ENCODE assay signal across 10 cellular contexts in the genomic region with DNA sequence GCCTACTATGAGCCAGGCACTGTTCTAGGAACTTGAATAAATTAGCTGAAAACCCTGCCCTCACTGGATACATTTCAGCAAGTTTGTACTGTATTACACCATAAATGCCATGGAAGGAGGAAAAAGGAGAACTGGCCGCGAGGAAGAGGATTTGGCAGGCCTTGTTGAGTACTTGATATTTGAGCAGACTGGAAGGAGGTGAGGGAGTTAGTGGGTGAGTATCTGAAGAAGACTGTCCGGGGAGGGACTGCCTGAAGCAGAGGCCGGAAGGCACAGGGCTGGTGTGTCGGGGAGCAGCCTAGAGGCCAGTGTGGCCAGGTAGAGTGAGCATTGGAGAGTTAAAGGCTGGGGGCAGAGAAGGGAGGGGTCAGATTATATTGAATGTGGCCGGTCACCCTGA. TPM values are rescaled to one million over a fixed set of nuclear protein-coding genes. Genes with fewer than 3 reads are reported as not detected.
DNase-seq lines count a peak whose midpoint lies in the region; ATAC-seq, FAIRE-seq and TF ChIP-seq lines count a peak whose summit lies in the region.
"Had no signal": no experiment of that assay in that cellular context is flagged by ENCODE, and none has a peak within 500 bp of the region (broad histone marks: within the 10 kb centered on the region; RNA-seq: fewer than 3 reads in every experiment).

No MANE protein-coding gene starts in this region.

- H3K4me1 ChIP-seq in DOHH2 (ENCODE audit: control insufficient read depth, low read length) (peaks cover 38% of the 10 kb centered on the region), NT2/D1 (ENCODE audit: insufficient read depth, insufficient read length) (peaks cover 7% of the 10 kb centered on the region), endodermal cell (ENCODE audit: control insufficient read depth, insufficient read depth, low read length) (peaks cover 13% of the 10 kb centered on the region)

- H3K27me3 ChIP-seq in DOHH2 (ENCODE audit: control insufficient read depth, low read length) = no peaks in the 10 kb centered on the region
- peaks cover 2% of the 10 kb centered on the region for H3K27me3 ChIP-seq in NT2/D1 (ENCODE audit: insufficient read depth, insufficient read length)
- H3K27me3 ChIP-seq in endodermal cell (ENCODE audit: control insufficient read depth, insufficient read depth, low read length, poor library complexity, severe bottlenecking) = no peaks in the 10 kb centered on the region
- H3K27me3 ChIP-seq in brain microvascular endothelial cell (replicated peaks) = no peaks in the 10 kb centered on the region

- 57 to 72% methylated on average over 3 to 6 of the region's 6 CpGs for WGBS in endodermal cell (ENCODE audit: insufficient coverage in 1 of 2, insufficient read length in 1 of 2), 2 experiments

- H3K4me3 ChIP-seq in DOHH2 (ENCODE audit: low read length) (no peak overlapping the region), NT2/D1 (ENCODE audit: insufficient read length, low read depth) (no peak overlapping the region), endodermal cell (ENCODE audit: low read length) (no peak overlapping the region), brain microvascular endothelial cell (ENCODE audit: low read depth, low read length) (no peak overlapping the region)

- intact Hi-C loops in sciatic nerve (cut with DNase I) = no loop called here

- TF ChIP-seq CTCF in DOHH2 (IDR thresholded peaks at IDR 0.05; ENCODE audit: low read depth, low read length, poor library complexity, severe bottlenecking) = no peak
- TF ChIP-seq CTCF in endodermal cell (conservative IDR thresholded peaks at IDR 0.05) = no peak
- no peak for TF ChIP-seq CTCF in osteocyte (IDR thresholded peaks at IDR 0.05)
- no peak for TF ChIP-seq CTCF in brain microvascular endothelial cell (IDR thresholded peaks at IDR 0.05; ENCODE audit: low read depth, low read length, missing control alignments)
- TF ChIP-seq CTCF in D721Med (IDR thresholded peaks at IDR 0.05; ENCODE audit: insufficient read depth, missing control alignments) = no peak

- H3K27ac Mint-ChIP-seq in endodermal cell (peak overlapping the region; percentile 1), osteocyte (ENCODE audit: unreplicated experiment) (peak overlapping the region; percentile 16)

- ATAC-seq in sciatic nerve = no peak

- no peak for DNase-seq in NT2/D1 (ENCODE audit: low read depth, low spot score)
- DNase-seq in endodermal cell = peak; percentile 58
- no peak for DNase-seq in osteocyte (ENCODE audit: extremely low spot score, unreplicated experiment)
- no peak for DNase-seq in sciatic nerve (ENCODE audit: low spot score)
- DNase-seq in brain microvascular endothelial cell = no peak
- DNase-seq in hippocampal formation (lab: John Stamatoyannopoulos, UW) = no peak
- DNase-seq in D721Med (ENCODE audit: insufficient read length, low spot score) = no peak
- DNase-seq: NCI-H187 treated with DMSO at 0.1 percent for 48 hours had no signal

- H3K36me3 ChIP-seq in DOHH2 (ENCODE audit: control insufficient read depth, low read length) (peaks cover 10% of the 10 kb centered on the region), NT2/D1 (ENCODE audit: insufficient read depth, insufficient read length, low read length) (no peaks in the 10 kb centered on the region), endodermal cell (ENCODE audit: control insufficient read depth, insufficient read depth, low read length) (no peaks in the 10 kb centered on the region), brain microvascular endothelial cell (replicated peaks) (no peaks in the 10 kb centered on the region)

- FAIRE-seq in D721Med (lab: Jason Lieb, UNC) = no peak

- H3K27ac ChIP-seq in DOHH2 (ENCODE audit: low read depth, low read length) (no peak overlapping the region; the same call in 1 of the 2 replicates), endodermal cell (ENCODE audit: low read depth, low read length) (no peak overlapping the region), brain microvascular endothelial cell (no peak overlapping the region)
- H3K27ac ChIP-seq: VCaP had no signal

- H3K36me3 Mint-ChIP-seq in endodermal cell (ENCODE audit: low read depth) = no peaks in the 10 kb centered on the region
- peaks cover 3% of the 10 kb centered on the region for H3K36me3 Mint-ChIP-seq in osteocyte (ENCODE audit: unreplicated experiment)

- peaks cover 93% of the 10 kb centered on the region for H3K79me2 ChIP-seq in DOHH2 (ENCODE audit: control insufficient read depth, low read length)

- H3K27me3 Mint-ChIP-seq in endodermal cell (ENCODE audit: insufficient read depth) (no peaks in the 10 kb centered on the region), osteocyte (ENCODE audit: unreplicated experiment) (no peaks in the 10 kb centered on the region)

- peaks cover 8% of the 10 kb centered on the region; the same call in 1 of the 2 replicates for H4K20me1 ChIP-seq in DOHH2 (ENCODE audit: control insufficient read depth, insufficient read depth, low read depth, low read length)

- H3K9ac ChIP-seq in NT2/D1 (ENCODE audit: insufficient read length, low read depth) (peak overlapping the region; percentile 12), endodermal cell (ENCODE audit: extremely low read depth, low read length, poor library complexity, severe bottlenecking) (no peak overlapping the region)

- H3F3A ChIP-seq in DOHH2 (ENCODE audit: control insufficient read depth, insufficient read depth) = no peaks in the 10 kb centered on the region

- H3K9me3 Mint-ChIP-seq in endodermal cell = no peaks in the 10 kb centered on the region
- H3K9me3 Mint-ChIP-seq in osteocyte (ENCODE audit: unreplicated experiment) = no peaks in the 10 kb centered on the region

- H3K4me3 Mint-ChIP-seq in endodermal cell = no peak overlapping the region
- H3K4me3 Mint-ChIP-seq in osteocyte (ENCODE audit: unreplicated experiment) = no peak overlapping the region

- in situ Hi-C loops in brain microvascular endothelial cell (cut with HindIII; ENCODE audit: low pct_ligation_motif_present, low sequenced_read_pairs) = no loop called here

- peak overlapping the region; percentile 48 for H3K4me2 ChIP-seq in DOHH2 (ENCODE audit: low read length)

- H3K9me2 ChIP-seq in DOHH2 (replicated peaks; ENCODE audit: control insufficient read depth, low read length) = no peaks in the 10 kb centered on the region

- H3K4me1 Mint-ChIP-seq in endodermal cell = peaks cover 29% of the 10 kb centered on the region
- peaks cover 40% of the 10 kb centered on the region for H3K4me1 Mint-ChIP-seq in osteocyte (ENCODE audit: unreplicated experiment)

- H3K9me3 ChIP-seq in DOHH2 (ENCODE audit: control insufficient read depth, insufficient read depth, low read length) = no peaks in the 10 kb centered on the region
- no peaks in the 10 kb centered on the region for H3K9me3 ChIP-seq in NT2/D1 (ENCODE audit: insufficient read depth, low read length)
- H3K9me3 ChIP-seq in endodermal cell (ENCODE audit: control insufficient read depth, low read length) = no peaks in the 10 kb centered on the region

RNA-seq across cellular contexts. Expression of a gene that starts 4.5 kb away (rescaled TPM):
- 10 to 100 TPM; 11.8 to 14.8 TPM for total RNA-seq in endodermal cell
- polyA plus RNA-seq in endodermal cell (2013, experiment 1 of 2) = 11.6 TPM
- polyA plus RNA-seq in endodermal cell (2013, experiment 2 of 2) = 13.8 TPM
- 18.2 and 19.0 TPM in 2 replicates for total RNA-seq in osteocyte
- 10.7 TPM for total RNA-seq in sciatic nerve

RNA-seq across cellular contexts. Expression of a gene that starts 37.1 kb away (rescaled TPM):
- total RNA-seq in endodermal cell (10 to 100 TPM; 16.1 to 19.3 TPM), osteocyte (23.9 and 26.6 TPM in 2 replicates), sciatic nerve (23.5 TPM)
- polyA plus RNA-seq in endodermal cell (2013, experiment 1 of 2) = 21.9 TPM
- polyA plus RNA-seq in endodermal cell (2013, experiment 2 of 2) = 20.0 TPM
